24 cellular contexts compared by ENCODE assay signal in the genomic region with DNA sequence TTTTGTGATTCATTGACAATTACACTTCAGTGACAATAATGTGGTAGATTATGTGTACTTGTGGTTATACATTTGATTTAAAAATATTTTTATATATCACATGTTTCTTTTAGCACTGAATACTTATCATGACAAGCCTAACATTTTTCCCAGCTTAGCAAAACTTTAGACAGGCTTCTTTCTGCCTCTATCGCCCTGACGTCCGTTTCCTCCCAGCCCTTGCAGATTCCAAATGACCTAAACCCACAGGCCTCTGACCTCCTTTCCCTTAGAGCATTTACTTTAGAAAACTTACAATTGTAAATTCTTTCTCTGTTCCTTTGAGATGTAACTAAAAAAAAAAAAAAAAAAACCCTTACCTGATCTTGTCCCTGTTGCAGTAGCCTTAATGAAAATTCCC.
DNase-seq lines count a peak whose midpoint lies in the region; ATAC-seq and TF ChIP-seq lines count a peak whose summit lies in the region.
"Had no signal": no experiment of that assay in that cellular context is flagged by ENCODE, and none has a peak within 500 bp of the region (broad histone marks: within the 10 kb centered on the region; RNA-seq: fewer than 3 reads in every experiment).

No MANE protein-coding gene starts in this region.

- H3K4me3 ChIP-seq in brain microvascular endothelial cell (ENCODE audit: low read depth, low read length) (no peak overlapping the region), smooth muscle cell (no peak overlapping the region)
- H3K4me3 ChIP-seq: GM12878, PC-9, SJSA1 had no signal

- no peaks in the 10 kb centered on the region for H4K20me1 ChIP-seq in smooth muscle cell (ENCODE audit: low read depth)

- ATAC-seq in left cardiac atrium (no peak), Right ventricle myocardium superior (ENCODE audit: poor library complexity) (no peak), GM18867 (IDR thresholded peaks at IDR 0.05; ENCODE audit: unreplicated experiment) (no peak)
- ATAC-seq: HCT116, Right ventricle myocardium inferior had no signal

- no peak overlapping the region for H3K9ac ChIP-seq in smooth muscle cell (ENCODE audit: low read depth)

- H3K4me2 ChIP-seq in smooth muscle cell: no peak overlapping the region
- H3K4me2 ChIP-seq: PC-9 had no signal

- intact Hi-C loops in left cardiac atrium (cut with DNase I): no loop called here
- intact Hi-C loops in Right ventricle myocardium superior (cut with DNase I): no loop called here

- no peaks in the 10 kb centered on the region for H3K36me3 ChIP-seq in brain microvascular endothelial cell (replicated peaks)
- H3K36me3 ChIP-seq in smooth muscle cell (ENCODE audit: low read depth): no peaks in the 10 kb centered on the region
- H3K36me3 ChIP-seq: BE2C, SJSA1 had no signal

- in situ Hi-C loops in brain microvascular endothelial cell (cut with HindIII; ENCODE audit: low pct_ligation_motif_present, low sequenced_read_pairs): no loop called here

- H3K79me2 ChIP-seq in smooth muscle cell (ENCODE audit: low read depth): no peaks in the 10 kb centered on the region

- WGBS in smooth muscle cell (ENCODE audit: low lambda C conversion rate): 64% methylated on average over 3 of the region's 3 CpGs

- DNase-seq in left cardiac atrium (peak; percentile 20), Right ventricle myocardium superior (no peak), brain microvascular endothelial cell (peak; percentile 78), iPS-NIHi11 (ENCODE audit: low spot score) (peak; percentile 7), smooth muscle cell (lab: John Stamatoyannopoulos, UW; ENCODE audit: unreplicated experiment) (no peak), midbrain (lab: John Stamatoyannopoulos, UW) (no peak), NCI-H1048 (lab: John Stamatoyannopoulos, UW) (no peak)
- DNase-seq: BE2C; CD8-positive, alpha-beta memory T cell; DMS 273 treated with DMSO at 0.1 percent for 48 hours; DMS79; EL; GDM1; NCI-H1105 treated with DMSO at 0.1 percent for 48 hours; NCI-H146; NCI-H2029; NCI-H526 treated with DMSO at 0.1 percent for 48 hours; PC-9 had no signal

- no peaks in the 10 kb centered on the region for H3F3A ChIP-seq in smooth muscle cell (ENCODE audit: low read depth)

- H3K4me1 ChIP-seq in smooth muscle cell (ENCODE audit: low read depth): no peaks in the 10 kb centered on the region
- H3K4me1 ChIP-seq: BE2C, SJSA1 had no signal

- TF ChIP-seq CTCF in brain microvascular endothelial cell (IDR thresholded peaks at IDR 0.05; ENCODE audit: low read depth, low read length, missing control alignments) (no peak), smooth muscle cell (IDR thresholded peaks at IDR 0.05; ENCODE audit: borderline replicate concordance, insufficient read depth, poor library complexity, severe bottlenecking) (no peak)

- no peaks in the 10 kb centered on the region for H3K27me3 ChIP-seq in brain microvascular endothelial cell (replicated peaks)
- H3K27me3 ChIP-seq in smooth muscle cell (ENCODE audit: low read depth): no peaks in the 10 kb centered on the region
- H3K27me3 ChIP-seq: BE2C, SJSA1 had no signal

- H3K27ac ChIP-seq in brain microvascular endothelial cell: no peak overlapping the region
- H3K27ac ChIP-seq in smooth muscle cell (ENCODE audit: low read depth): peak overlapping the region; percentile 28
- H3K27ac ChIP-seq: 22Rv1, PC-9, SJSA1 had no signal

- no peak overlapping the region for H2AFZ ChIP-seq in smooth muscle cell (ENCODE audit: low read depth)
- H2AFZ ChIP-seq: PC-9 had no signal

- H3K9me3 ChIP-seq in smooth muscle cell (replicated peaks; ENCODE audit: low read depth): no peaks in the 10 kb centered on the region
- H3K9me3 ChIP-seq: BE2C, SJSA1 had no signal

Comparison
In these comparisons a context has a peak if more than half of its experiments do, and no peak if none do; other contexts are left out.
1. DNase-seq: peak in left cardiac atrium (single experiment), brain microvascular endothelial cell (single experiment) and iPS-NIHi11 (single experiment); none in Right ventricle myocardium superior (single experiment), smooth muscle cell (single experiment), midbrain (single experiment) and NCI-H1048 (single experiment).